ENCODE assay signal across 9 cellular contexts in genomic region chr1:229509576-229509975, GRCh38. TPM values are rescaled to one million over a fixed set of nuclear protein-coding genes. Genes with fewer than 3 reads are reported as not detected.
DNase-seq lines count a peak whose midpoint lies in the region; ATAC-seq and TF ChIP-seq lines count a peak whose summit lies in the region.
"Had no signal": no experiment of that assay in that cellular context is flagged by ENCODE, and none has a peak within 500 bp of the region (broad histone marks: within the 10 kb centered on the region; RNA-seq: fewer than 3 reads in every experiment).

No MANE protein-coding gene starts in this region.

- CTCF ChIA-PET in Caco-2 (lab: Charles Lee): interaction anchor here (0.9 to 1.6 kb wide), 2 partner anchors 11 to 49 kb away, joined by 3 to 6 read pairs; partner anchors contain the start of gene ABCB10
- CTCF ChIA-PET in naive thymus-derived CD4-positive, alpha-beta T cell (lab: Charles Lee): interaction anchor here (1.2 to 1.8 kb wide), 2 partner anchors 251 to 255 kb away, joined by 3 to 7 read pairs; no protein-coding TSS in a partner anchor

- no peaks in the 10 kb centered on the region for H3K9me3 Mint-ChIP-seq in Caco-2 (ENCODE audit: unreplicated experiment)
- H3K9me3 Mint-ChIP-seq in naive thymus-derived CD4-positive, alpha-beta T cell: peaks cover 0 to 4% (median 0%) of the 10 kb centered on the region in 11 donors

- H3K27me3 ChIP-seq in Caco-2 (replicated peaks; ENCODE audit: control insufficient read depth, insufficient read depth, low read length): no peaks in the 10 kb centered on the region
- no peaks in the 10 kb centered on the region for H3K27me3 ChIP-seq in HL-60 (ENCODE audit: insufficient read depth, poor library complexity, severe bottlenecking)
- H3K27me3 ChIP-seq in naive thymus-derived CD4-positive, alpha-beta T cell (ENCODE audit: control insufficient read depth in 2 of 2, insufficient read depth in 2 of 2, low read length in 2 of 2): no peaks in the 10 kb centered on the region
- H3K27me3 ChIP-seq: gastrocnemius medialis had no signal

- H3K27ac ChIP-seq in HL-60 (replicated peaks): peak overlapping the region; percentile 93
- no peak overlapping the region for H3K27ac ChIP-seq in naive thymus-derived CD4-positive, alpha-beta T cell (ENCODE audit: low read depth, low read length)

- peaks cover 19% of the 10 kb centered on the region for H3K4me1 Mint-ChIP-seq in Caco-2 (ENCODE audit: low read depth, unreplicated experiment)
- peaks cover 10 to 45% (median 36%) of the 10 kb centered on the region in 7 donors for H3K4me1 Mint-ChIP-seq in naive thymus-derived CD4-positive, alpha-beta T cell

- H3K4me3 Mint-ChIP-seq in Caco-2 (ENCODE audit: unreplicated experiment): peak overlapping the region; percentile 91
- H3K4me3 Mint-ChIP-seq in naive thymus-derived CD4-positive, alpha-beta T cell: peak overlapping the region in 9 of 10 donors; percentile 90 to 98 (median 92)

- H3K27me3 Mint-ChIP-seq in Caco-2 (ENCODE audit: insufficient read depth, unreplicated experiment): no peaks in the 10 kb centered on the region
- peaks cover 0 to 5% (median 2%) of the 10 kb centered on the region in 5 donors for H3K27me3 Mint-ChIP-seq in naive thymus-derived CD4-positive, alpha-beta T cell

- peaks cover 12% of the 10 kb centered on the region for H3K36me3 Mint-ChIP-seq in Caco-2 (ENCODE audit: insufficient read depth, unreplicated experiment)
- H3K36me3 Mint-ChIP-seq in naive thymus-derived CD4-positive, alpha-beta T cell: peaks cover 0 to 4% (median 4%) of the 10 kb centered on the region in 5 donors

- intact Hi-C loops in Caco-2 (cut with micrococcal nuclease; ENCODE audit: unreplicated experiment) (no loop called here), posterior vena cava (cut with DNase I) (no loop called here)
- intact Hi-C loops in naive thymus-derived CD4-positive, alpha-beta T cell (cut with micrococcal nuclease): loop anchor here (2.0 to 10.0 kb wide), 7 partner anchors 182 to 1468 kb away; partner anchors contain the start of genes ARV1 (in 1 of the 2), C1orf35 (in 1 of the 2), GALNT2 (in 1 of the 2) and TRIM11 (in 1 of the 2)

- ATAC-seq in naive thymus-derived CD4-positive, alpha-beta T cell: no peak
- no peak for ATAC-seq in GM18909 (IDR thresholded peaks at IDR 0.05; ENCODE audit: poor library complexity, unreplicated experiment)

- no TSS peak for BruUV-seq in Caco-2 (replicated peaks; lab: Mats Ljungman, UMichigan)

- H3K27ac Mint-ChIP-seq in Caco-2 (ENCODE audit: unreplicated experiment): peak overlapping the region; percentile 98
- peak overlapping the region; percentile 95 to 99 (median 99) for H3K27ac Mint-ChIP-seq in naive thymus-derived CD4-positive, alpha-beta T cell

- H3K4me3 ChIP-seq in Caco-2 (ENCODE audit: low read depth, low read length) (no peak overlapping the region; the same call in 1 of the 2 replicates), HL-60 (replicated peaks; ENCODE audit: insufficient read depth, low read length) (no peak overlapping the region)
- no peak overlapping the region for H3K4me3 ChIP-seq in naive thymus-derived CD4-positive, alpha-beta T cell (ENCODE audit: low read length)

- POLR2A ChIA-PET in Caco-2 (lab: Charles Lee): interaction anchor here (1.5 to 2.2 kb wide), 2 partner anchors 27 to 49 kb away, joined by 4 to 9 read pairs; partner anchors contain the start of gene ABCB10
- POLR2A ChIA-PET in naive thymus-derived CD4-positive, alpha-beta T cell (lab: Charles Lee): interaction anchor here (1.0 to 3.8 kb wide), 4 partner anchors 11 to 255 kb away, joined by 3 to 17 read pairs (median 9); partner anchors contain the start of gene CCSAP

- DNase-seq in Caco-2 (no peak), HL-60 (ENCODE audit: low read depth in 1 of 2, low spot score in 1 of 2) (peak; percentile 23 to 60), amniotic epithelial cell (ENCODE audit: low read depth) (peak; percentile 75), posterior vena cava (ENCODE audit: low spot score) (no peak), RPMI8226 (no peak)
- DNase-seq in naive thymus-derived CD4-positive, alpha-beta T cell: no peak
- no peak for DNase-seq in stimulated activated CD4-positive, alpha-beta T cell treated with anti-CD3 and anti-CD28 coated beads, Interleukin-4, amount 100 ng/mL, for 24 hours
- DNase-seq: gastrocnemius medialis had no signal

- no peaks in the 10 kb centered on the region for H3K9me3 ChIP-seq in Caco-2
- H3K9me3 ChIP-seq in naive thymus-derived CD4-positive, alpha-beta T cell (ENCODE audit: control insufficient read depth in 2 of 3, low read length in 3 of 3): no peaks in the 10 kb centered on the region
- H3K9me3 ChIP-seq: gastrocnemius medialis had no signal

- no peaks in the 10 kb centered on the region for H3K36me3 ChIP-seq in Caco-2 (ENCODE audit: control insufficient read depth, insufficient read depth, low read length)
- H3K36me3 ChIP-seq in naive thymus-derived CD4-positive, alpha-beta T cell (ENCODE audit: control insufficient read depth in 2 of 3, insufficient read depth in 3 of 3, low read length in 3 of 3): peaks cover 0 to 9% (median 4%) of the 10 kb centered on the region in 3 experiments
- H3K36me3 ChIP-seq: gastrocnemius medialis had no signal

- H3K4me1 ChIP-seq in Caco-2: 0 out of 2 replicates have a peak, but pooled peaks cover 8% of the 10 kb centered on the region
- H3K4me1 ChIP-seq in naive thymus-derived CD4-positive, alpha-beta T cell (ENCODE audit: control insufficient read depth in 2 of 2, insufficient read depth in 2 of 2, low read length in 2 of 2): peaks cover 4 to 13% of the 10 kb centered on the region in 2 donors

- TF ChIP-seq CTCF in Caco-2 (IDR thresholded peaks at IDR 0.05; ENCODE audit: insufficient read depth in 1 of 2, low read depth in 1 of 2, low read length in 1 of 2, severe bottlenecking in 1 of 2, unreplicated experiment in 1 of 2): no peak
- no peak for TF ChIP-seq CTCF in HL-60 (IDR thresholded peaks at IDR 0.05; ENCODE audit: insufficient read depth, low read length)

RNA-seq across cellular contexts. Expression of gene NUP133, which starts 1.4 kb away (rescaled TPM):
- total RNA-seq in Caco-2 (2022) (54.5 and 59.3 TPM in 2 replicates), posterior vena cava (10 to 100 TPM; 26.0 to 28.9 TPM)
- total RNA-seq in naive thymus-derived CD4-positive, alpha-beta T cell: 10 to 100 TPM; 24.3 to 45.8 (median 40.4) TPM
- 10 to 100 TPM; 19.4 to 19.7 TPM for polyA plus RNA-seq in naive thymus-derived CD4-positive, alpha-beta T cell

RNA-seq across cellular contexts. Expression of gene ABCB10, which starts 48.9 kb away (rescaled TPM):
- total RNA-seq in Caco-2 (2022) (27.5 and 31.9 TPM in 2 replicates), posterior vena cava (10 to 100 TPM; 14.1 to 21.9 TPM)
- total RNA-seq in naive thymus-derived CD4-positive, alpha-beta T cell: 10 to 100 TPM; 14.1 to 31.9 (median 18.4) TPM
- polyA plus RNA-seq in naive thymus-derived CD4-positive, alpha-beta T cell: 1 to 10 TPM; 6.4 to 6.8 TPM

Comparison
In these comparisons a context has a peak if more than half of its experiments do, and no peak if none do; other contexts are left out.
1. DNase-seq: peak in HL-60 (2 of 2) and amniotic epithelial cell (single experiment); none in Caco-2 (0 of 2), naive thymus-derived CD4-positive, alpha-beta T cell (0 of 9), stimulated activated CD4-positive, alpha-beta T cell treated with anti-CD3 and anti-CD28 coated beads, Interleukin-4, amount 100 ng/mL, for 24 hours (single experiment), posterior vena cava (single experiment) and RPMI8226 (single experiment).
2. intact Hi-C loops: an anchor here in naive thymus-derived CD4-positive, alpha-beta T cell (2.0 to 10.0 kb wide); none called in Caco-2 and posterior vena cava.